Comparison of ENCODE assay signal across 27 cellular contexts in the genomic region with DNA sequence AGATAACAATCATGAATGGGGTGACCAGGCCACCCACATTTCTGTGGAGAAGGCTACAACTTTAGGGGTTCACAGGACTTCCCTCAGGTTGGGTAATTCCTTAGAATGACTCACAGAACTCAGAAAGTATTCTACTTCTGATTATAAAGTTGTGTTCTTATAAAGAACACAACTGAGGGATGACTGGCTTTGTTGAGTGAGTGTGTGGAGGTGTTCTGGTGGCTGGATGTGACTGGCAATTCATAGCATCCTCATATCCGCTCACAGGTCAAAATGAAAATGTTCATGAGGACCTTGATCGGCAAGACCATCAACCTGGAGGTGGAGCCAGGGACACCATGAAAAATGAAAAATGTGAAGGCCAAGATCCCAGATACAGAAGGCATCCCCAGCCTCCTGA.
"Had no signal": no experiment of that assay in that cellular context is flagged by ENCODE, and none has a peak within 500 bp of the region (broad histone marks: within the 10 kb centered on the region; RNA-seq: fewer than 3 reads in every experiment).

No MANE protein-coding gene starts in this region.

- H3K27me3 ChIP-seq: adrenal gland, colonic mucosa, SJSA1 had no signal

- H3K27ac ChIP-seq: adrenal gland, colonic mucosa, SJSA1 had no signal

- H3K4me1 Mint-ChIP-seq: WTC11 had no signal

- H3K36me3 ChIP-seq: adrenal gland, colonic mucosa, SJSA1 had no signal

- H3K27ac Mint-ChIP-seq: activated naive CD8-positive, alpha-beta T cell; WTC11 had no signal

- H3K9me3 ChIP-seq: adrenal gland, colonic mucosa had no signal

- H3K27me3 Mint-ChIP-seq: activated naive CD8-positive, alpha-beta T cell had no signal

- H3K4me3 ChIP-seq: adrenal gland, colonic mucosa, K562, SJSA1 had no signal

- DNase-seq: activated CD4-positive, alpha-beta T cell treated with anti-CD3 and anti-CD28 coated beads for 48 hours; activated CD8-positive, alpha-beta memory T cell treated with anti-CD3 and anti-CD28 coated beads, Interleukin-2, amount 50 U/mL, for 48 hours; activated effector memory CD4-positive, alpha-beta T cell treated with Interleukin-2 at 50 U/mL for 16 hours; activated naive CD4-positive, alpha-beta T cell; activated T-cell treated with anti-CD3 and anti-CD28 coated beads, Interleukin-2, amount 50 U/mL, for 4 hours; adrenal gland; anterior cingulate cortex; caudate nucleus; colonic mucosa; Karpas-422; MM.1S; NCI-H1105; NCI-H1436; NCI-H1694 treated with DMSO at 0.1 percent for 48 hours; NCI-H2029 treated with DMSO at 0.1 percent for 48 hours; NCI-H345; NCI-H510A treated with DMSO at 0.1 percent for 48 hours; NCI-H69; NK-92 treated with Interleukin-12 subunit alpha and Interleukin-12 subunit beta, amount 100 ng/mL, for 24 hours; SHP77; SW 1271; T-helper 9 cell had no signal

- H3K4me3 Mint-ChIP-seq: activated naive CD8-positive, alpha-beta T cell; activated T-cell treated with anti-CD3 and anti-CD28 coated beads, Interleukin-2, amount 50 U/mL, for 4 hours; WTC11 had no signal

- ATAC-seq: K562, SK-N-SH treated with all-trans-retinoic acid at 6 μM for 48 hours, WTC11 had no signal

- H3K4me1 ChIP-seq: adrenal gland, colonic mucosa, SJSA1 had no signal
